8 cellular contexts compared by ENCODE assay signal in genomic region chr1:201019321-201019977, GRCh38. TPM values are rescaled to one million over a fixed set of nuclear protein-coding genes. Genes with fewer than 3 reads are reported as not detected.
A peak's percentile ranks its signal among the peaks of the same experiment; 100 is the strongest.
DNase-seq lines count a peak whose midpoint lies in the region; ATAC-seq and TF ChIP-seq lines count a peak whose summit lies in the region.

No MANE protein-coding gene starts in this region.

- TF ChIP-seq CTCF in OCI-LY3 (IDR thresholded peaks at IDR 0.05; ENCODE audit: low read depth, low read length) (no peak), heart left ventricle (IDR thresholded peaks at IDR 0.05) (no peak)

- intact Hi-C loops in heart left ventricle (cut with DNase I): no loop called here

- peak overlapping the region; percentile 94 for H3K27ac ChIP-seq in OCI-LY3 (ENCODE audit: low read length)
- H3K27ac ChIP-seq in heart left ventricle: peak overlapping the region in 1 of 12 donors; percentile 83

- peak; percentile 90 to 92 for DNase-seq in activated T-cell treated with anti-CD3 and anti-CD28 coated beads, Interleukin-2, amount 50 U/mL, for 48 hours
- peak; percentile 40 to 81 (median 58) for DNase-seq in heart left ventricle
- peak; percentile 83 for DNase-seq in stimulated activated CD4-positive, alpha-beta T cell treated with anti-CD3 and anti-CD28 coated beads, Interleukin-4, amount 100 ng/mL, for 1 hour
- no peak for DNase-seq in NCI-H526 treated with DMSO at 0.1 percent for 48 hours (lab: John Stamatoyannopoulos, UW)
- no peak for DNase-seq in ecto neural progenitor cell (ENCODE audit: low spot score)

- H2AFZ ChIP-seq in OCI-LY3 (ENCODE audit: low read depth, low read length): no peak overlapping the region

- H3K27me3 ChIP-seq in OCI-LY3 (ENCODE audit: low read depth, low read length): no peaks in the 10 kb centered on the region
- H3K27me3 ChIP-seq in heart left ventricle: peaks cover 0 to 5% (median 0%) of the 10 kb centered on the region in 9 donors

- H3K79me2 ChIP-seq in OCI-LY3 (ENCODE audit: low read length): peaks cover 92% of the 10 kb centered on the region

- H3K36me3 ChIP-seq in OCI-LY3 (replicated peaks; ENCODE audit: low read depth, low read length) (peaks cover 20% of the 10 kb centered on the region), heart left ventricle (no peaks in the 10 kb centered on the region)

- 74 to 85% (median 79%) methylated on average over 5 of the region's 5 CpGs for WGBS in heart left ventricle, 4 donors

- H4K20me1 ChIP-seq in OCI-LY3 (ENCODE audit: insufficient read depth, low read length): peaks cover 42% of the 10 kb centered on the region

- peak overlapping the region; percentile 86 for H3K4me3 ChIP-seq in OCI-LY3 (ENCODE audit: low read length)
- H3K4me3 ChIP-seq in heart left ventricle: no peak overlapping the region

- TF ChIP-seq POLR2A in heart left ventricle (IDR thresholded peaks at IDR 0.05): no peak

- peak overlapping the region; percentile 96 for H3K9ac ChIP-seq in OCI-LY3 (ENCODE audit: low read length)

- H3K9me3 ChIP-seq in OCI-LY3 (ENCODE audit: insufficient read depth, low read length): no peaks in the 10 kb centered on the region
- no peaks in the 10 kb centered on the region for H3K9me3 ChIP-seq in heart left ventricle

- H3K4me1 ChIP-seq in OCI-LY3 (ENCODE audit: low read length): peaks cover 85% of the 10 kb centered on the region
- peaks cover 0 to 93% (median 29%) of the 10 kb centered on the region in 12 donors for H3K4me1 ChIP-seq in heart left ventricle

- H3K4me2 ChIP-seq in OCI-LY3 (ENCODE audit: low read length): peak overlapping the region; percentile 99

- peak; percentile 51 for ATAC-seq in GM19023 (IDR thresholded peaks at IDR 0.05; ENCODE audit: unreplicated experiment)
- peak; percentile 65 for ATAC-seq in HG03103 (IDR thresholded peaks at IDR 0.05; ENCODE audit: low read depth, unreplicated experiment)
- ATAC-seq in heart left ventricle: peak; percentile 12 to 57 (median 36)

RNA-seq across cellular contexts. Expression of gene KIF21B, which starts 4.1 kb away (rescaled TPM):
- 1 to 10 TPM in 2 of 9 donors, under 1 TPM in 7; 0.21 to 3.6 (median 0.47) TPM for total RNA-seq in heart left ventricle
- polyA plus RNA-seq in heart left ventricle: under 1 TPM; 0.29 to 0.30 TPM

Comparison
In these comparisons a context has a peak if more than half of its experiments do, and no peak if none do; other contexts are left out.
1. DNase-seq: peak in activated T-cell treated with anti-CD3 and anti-CD28 coated beads, Interleukin-2, amount 50 U/mL, for 48 hours (2 of 2), heart left ventricle (5 of 5) and stimulated activated CD4-positive, alpha-beta T cell treated with anti-CD3 and anti-CD28 coated beads, Interleukin-4, amount 100 ng/mL, for 1 hour (single experiment); none in NCI-H526 treated with DMSO at 0.1 percent for 48 hours (single experiment) and ecto neural progenitor cell (single experiment).
2. Peak in every context shown above with its lines, with median percentiles within 50 percentile points of each other: ATAC-seq.